In genomic region chr14:71300474-71301359, GRCh38 we compare ENCODE assay signal across 31 cellular contexts. TPM values are rescaled to one million over a fixed set of nuclear protein-coding genes. Genes with fewer than 3 reads are reported as not detected.
A peak's percentile ranks its signal among the peaks of the same experiment; 100 is the strongest.
DNase-seq lines count a peak whose midpoint lies in the region; ATAC-seq and TF ChIP-seq lines count a peak whose summit lies in the region.
"Had no signal": no experiment of that assay in that cellular context is flagged by ENCODE, and none has a peak within 500 bp of the region (broad histone marks: within the 10 kb centered on the region; RNA-seq: fewer than 3 reads in every experiment).

No MANE protein-coding gene starts in this region.

- H3K4me1 ChIP-seq in PC-3 (ENCODE audit: insufficient read depth, low read length) (no peaks in the 10 kb centered on the region), osteoblast (ENCODE audit: insufficient read depth, low read length) (no peaks in the 10 kb centered on the region)
- no peaks in the 10 kb centered on the region for H3K4me1 ChIP-seq in CD4-positive, alpha-beta memory T cell (ENCODE audit: insufficient read depth, low read length)
- H3K4me1 ChIP-seq: left ventricle myocardium inferior, spleen, testis had no signal

- H4K20me1 ChIP-seq in PC-3 (ENCODE audit: low read length), result no peaks in the 10 kb centered on the region
- no peaks in the 10 kb centered on the region for H4K20me1 ChIP-seq in osteoblast (ENCODE audit: insufficient read depth, low read length)

- CTCF ChIA-PET in PC-3 (lab: Charles Lee), result no interaction called here
- CTCF ChIA-PET in CD4-positive, alpha-beta memory T cell (lab: Charles Lee; ENCODE audit: partially characterized antibody), result no interaction called here

- H3K9me2 ChIP-seq in PC-3 (replicated peaks; ENCODE audit: low read length), result no peaks in the 10 kb centered on the region
- H3K9me2 ChIP-seq: SK-N-SH had no signal

- no peak overlapping the region for H3K4me3 Mint-ChIP-seq in CD4-positive, alpha-beta memory T cell
- H3K4me3 Mint-ChIP-seq: activated CD4-positive, alpha-beta memory T cell treated with anti-CD3 and anti-CD28 coated beads, Interleukin-2, amount 10 ng/mL, durations not matched to agents 7 days and 5 days; activated naive CD8-positive, alpha-beta T cell treated with anti-CD3 and anti-CD28 coated beads, Interleukin-2, amount 50 U/mL, for 24 hours; CD4-positive, alpha-beta T cell; T-helper 1 cell treated with Interleukin-12 subunit alpha and Interleukin-12 subunit beta and Interleukin-4 antibody, amounts not matched to agents 30 μg/mL and 1 μg/mL, for 36 hours had no signal

- no peak overlapping the region for H3K9ac ChIP-seq in PC-3 (ENCODE audit: low read length)
- H3K9ac ChIP-seq: SK-N-SH had no signal

- POLR2A ChIA-PET in PC-3 (lab: Charles Lee; ENCODE audit: unreplicated experiment), result interaction anchor here (0.6 kb wide), 1 partner anchor 380 kb away, joined by 5 read pairs; no protein-coding TSS in a partner anchor
- POLR2A ChIA-PET in CD4-positive, alpha-beta memory T cell (lab: Charles Lee; ENCODE audit: partially characterized antibody), result no interaction called here

- intact Hi-C loops in PC-3 (cut with micrococcal nuclease), result no loop called here
- intact Hi-C loops in CD4-positive, alpha-beta memory T cell (cut with micrococcal nuclease), result no loop called here

- peaks cover 0 to 3% (median 0%) of the 10 kb centered on the region in 4 donors for H3K4me1 Mint-ChIP-seq in CD4-positive, alpha-beta memory T cell

- H3K27me3 Mint-ChIP-seq in CD4-positive, alpha-beta memory T cell, result peaks cover 0 to 4% of the 10 kb centered on the region in 2 donors
- H3K27me3 Mint-ChIP-seq: activated CD4-positive, alpha-beta memory T cell treated with anti-CD3 and anti-CD28 coated beads, Interleukin-2, amount 10 ng/mL, durations not matched to agents 7 days and 5 days; activated naive CD8-positive, alpha-beta T cell treated with anti-CD3 and anti-CD28 coated beads, Interleukin-2, amount 50 U/mL, for 24 hours; CD4-positive, alpha-beta T cell had no signal

- peaks cover 2 to 9% of the 10 kb centered on the region in 2 donors for H3K36me3 Mint-ChIP-seq in CD4-positive, alpha-beta memory T cell

- no peak overlapping the region for H3K4me3 ChIP-seq in PC-3 (ENCODE audit: low read length)
- H3K4me3 ChIP-seq in fibroblast of mammary gland (ENCODE audit: control insufficient read depth, low read depth, low read length), result no peak overlapping the region
- H3K4me3 ChIP-seq in osteoblast (ENCODE audit: insufficient read depth, low read length), result no peak overlapping the region
- H3K4me3 ChIP-seq in CD4-positive, alpha-beta memory T cell (ENCODE audit: low read length in 2 of 2), result no peak overlapping the region
- H3K4me3 ChIP-seq: left ventricle myocardium inferior, PC-9, spleen, testis had no signal

- peaks cover 8% of the 10 kb centered on the region; the same call in 1 of the 2 replicates for H3K36me3 ChIP-seq in PC-3 (ENCODE audit: low read depth, low read length)
- peaks cover 3% of the 10 kb centered on the region for H3K36me3 ChIP-seq in osteoblast (ENCODE audit: insufficient read depth, low read length)
- H3K36me3 ChIP-seq in CD4-positive, alpha-beta memory T cell (ENCODE audit: insufficient read depth, low read length), result no peaks in the 10 kb centered on the region
- H3K36me3 ChIP-seq: brain microvascular endothelial cell, left ventricle myocardium inferior, neutrophil, spleen had no signal

- DNase-seq in EH (ENCODE audit: low read depth), result peak; percentile 40
- peak; percentile 33 for DNase-seq in PC-3
- DNase-seq in fibroblast of mammary gland (ENCODE audit: low read depth), result peak; percentile 38
- peak; percentile 38 for DNase-seq in osteoblast (ENCODE audit: insufficient read length, low spot score, missing footprints)
- DNase-seq in T-helper 1 cell, result no peak
- DNase-seq in CD4-positive, alpha-beta memory T cell, result no peak
- DNase-seq: activated CD4-positive, alpha-beta memory T cell treated with anti-CD3 and anti-CD28 coated beads, Interleukin-2, amount 10 ng/mL, durations not matched to agents 7 days and 5 days; activated CD4-positive, CD25-positive, alpha-beta regulatory T cell treated with anti-CD3 and anti-CD28 coated beads, Interleukin-2, amount 50 U/mL, for 72 hours; activated CD8-positive, alpha-beta memory T cell treated with anti-CD3 and anti-CD28 coated beads, Interleukin-2, amount 50 U/mL, for 4 hours; activated naive CD4-positive, alpha-beta T cell; activated naive CD8-positive, alpha-beta T cell treated with anti-CD3 and anti-CD28 coated beads, Interleukin-2, amount 50 U/mL, for 24 hours; brain microvascular endothelial cell; CD4-positive, alpha-beta T cell; EL; GOT3; islet precursor cell; left ventricle myocardium inferior; NCI-H1417; NCI-H345; NCI-H69; PC-9; right cardiac atrium; SK-N-SH; spleen; stimulated activated CD4-positive, alpha-beta T cell treated with anti-CD3 and anti-CD28 coated beads, Interleukin-2, amount 100 ng/mL, for 24 hours; stimulated activated naive CD8-positive, alpha-beta T cell treated with anti-CD3 and anti-CD28 coated beads, Interleukin-15, Interleukin-2, amounts not matched to agents 100 U/mL and 50 U/mL, for 24 hours; testis had no signal

- no peaks in the 10 kb centered on the region for H3F3A ChIP-seq in PC-3 (ENCODE audit: low read length, unreplicated experiment)

- BruUV-seq in PC-3 (replicated peaks; lab: Mats Ljungman, UMichigan), result no TSS peak

- no peaks in the 10 kb centered on the region for H3K27me3 ChIP-seq in PC-3 (ENCODE audit: low read length)
- no peaks in the 10 kb centered on the region for H3K27me3 ChIP-seq in osteoblast (ENCODE audit: insufficient read depth, low read length)
- no peaks in the 10 kb centered on the region for H3K27me3 ChIP-seq in CD4-positive, alpha-beta memory T cell (ENCODE audit: insufficient read depth, low read length)
- H3K27me3 ChIP-seq: brain microvascular endothelial cell, neutrophil, spleen, testis had no signal

- TF ChIP-seq CTCF in PC-3 (conservative IDR thresholded peaks at IDR 0.05; ENCODE audit: low read depth, low read length) (no peak), fibroblast of mammary gland (conservative IDR thresholded peaks at IDR 0.05; ENCODE audit: control insufficient read depth, insufficient read depth, low read depth, low read length) (no peak), osteoblast (IDR thresholded peaks at IDR 0.05; ENCODE audit: extremely low read depth, low read depth, low read length) (no peak)

- peaks cover 4 to 20% (median 10%) of the 10 kb centered on the region in 8 donors for H3K9me3 Mint-ChIP-seq in CD4-positive, alpha-beta memory T cell

- ATAC-seq in PC-3 (no peak), HG03097 (IDR thresholded peaks at IDR 0.05; ENCODE audit: low FRiP score, unreplicated experiment) (no peak), HG03342 (IDR thresholded peaks at IDR 0.05; ENCODE audit: unreplicated experiment) (no peak)
- ATAC-seq: activated naive CD8-positive, alpha-beta T cell treated with anti-CD3 and anti-CD28 coated beads, Interleukin-2, amount 50 U/mL, for 24 hours; stimulated activated naive CD8-positive, alpha-beta T cell treated with anti-CD3 and anti-CD28 coated beads, Interleukin-15, Interleukin-2, amounts not matched to agents 100 U/mL and 50 U/mL, for 24 hours had no signal

- no peaks in the 10 kb centered on the region for H3K79me2 ChIP-seq in PC-3 (ENCODE audit: low read length)
- H3K79me2 ChIP-seq in osteoblast (ENCODE audit: insufficient read depth, low read length), result no peaks in the 10 kb centered on the region

- no peaks in the 10 kb centered on the region for H3K9me3 ChIP-seq in PC-3 (ENCODE audit: low read length)
- peaks cover 11% of the 10 kb centered on the region for H3K9me3 ChIP-seq in osteoblast (ENCODE audit: low read depth, low read length)
- H3K9me3 ChIP-seq in CD4-positive, alpha-beta memory T cell (ENCODE audit: control insufficient read depth in 1 of 2, low read length in 2 of 2), result no peaks in the 10 kb centered on the region
- H3K9me3 ChIP-seq: neutrophil, SK-N-SH, testis had no signal

- H2AFZ ChIP-seq in PC-3 (ENCODE audit: low read length) (no peak overlapping the region), osteoblast (ENCODE audit: low read length) (peak overlapping the region; percentile 18)
- H2AFZ ChIP-seq: PC-9 had no signal

- no peak overlapping the region for H3K27ac Mint-ChIP-seq in CD4-positive, alpha-beta memory T cell
- H3K27ac Mint-ChIP-seq: activated CD4-positive, alpha-beta memory T cell treated with anti-CD3 and anti-CD28 coated beads, Interleukin-2, amount 10 ng/mL, durations not matched to agents 7 days and 5 days; activated naive CD8-positive, alpha-beta T cell treated with anti-CD3 and anti-CD28 coated beads, Interleukin-2, amount 50 U/mL, for 24 hours; CD4-positive, alpha-beta T cell; T-helper 1 cell treated with Interleukin-12 subunit alpha and Interleukin-12 subunit beta and Interleukin-4 antibody, amounts not matched to agents 30 μg/mL and 1 μg/mL, for 36 hours had no signal

- H3K4me2 ChIP-seq in PC-3 (ENCODE audit: low read length), result no peak overlapping the region
- no peak overlapping the region for H3K4me2 ChIP-seq in osteoblast (ENCODE audit: insufficient read depth, low read length)
- H3K4me2 ChIP-seq: PC-9, SK-N-SH had no signal

- H3K27ac ChIP-seq in PC-3 (ENCODE audit: low read length) (no peak overlapping the region), osteoblast (ENCODE audit: low read depth, low read length) (no peak overlapping the region)
- no peak overlapping the region for H3K27ac ChIP-seq in CD4-positive, alpha-beta memory T cell (ENCODE audit: low read depth, low read length)
- H3K27ac ChIP-seq: brain microvascular endothelial cell, left ventricle myocardium inferior, neutrophil, PC-9, spleen, testis had no signal

RNA-seq across cellular contexts. Expression of gene SIPA1L1, which starts 19.6 kb away (rescaled TPM):
- total RNA-seq in PC-3 (2014; rRNA removed) (42.4 and 42.7 TPM in 2 replicates), osteoblast (86.3 and 99.2 TPM in 2 replicates)
- 10 to 100 TPM; 39.9 to 41.0 TPM for total RNA-seq in CD4-positive, alpha-beta memory T cell
- polyA plus RNA-seq in CD4-positive, alpha-beta memory T cell, result 10 to 100 TPM in 1 of 2 donors, 1 to 10 TPM in 1; 4.9 to 23.6 TPM

Comparison
In these comparisons a context has a peak if more than half of its experiments do, and no peak if none do; other contexts are left out.
1. DNase-seq: peak in EH (single experiment), PC-3 (single experiment), fibroblast of mammary gland (single experiment) and osteoblast (single experiment); none in T-helper 1 cell (0 of 5) and CD4-positive, alpha-beta memory T cell (0 of 5).